Comparison of ENCODE assay signal across 12 cellular contexts in genomic region chr15:48642795-48643194, GRCh38. TPM values are rescaled to one million over a fixed set of nuclear protein-coding genes. Genes with fewer than 3 reads are reported as not detected.
DNase-seq lines count a peak whose midpoint lies in the region; TF ChIP-seq lines count a peak whose summit lies in the region.
"Had no signal": no experiment of that assay in that cellular context is flagged by ENCODE, and none has a peak within 500 bp of the region (broad histone marks: within the 10 kb centered on the region; RNA-seq: fewer than 3 reads in every experiment).

No MANE protein-coding gene starts in this region.

- H3K27me3 ChIP-seq in adrenal gland (no peaks in the 10 kb centered on the region), kidney epithelial cell (ENCODE audit: control insufficient read depth, insufficient read depth, low read length) (no peaks in the 10 kb centered on the region), spleen (replicated peaks in 1 of 7) (peaks cover 0 to 34% (median 25%) of the 10 kb centered on the region in 7 donors)

- no peaks in the 10 kb centered on the region for H3K9me3 ChIP-seq in adrenal gland (replicated peaks in 1 of 3)
- no peaks in the 10 kb centered on the region for H3K9me3 ChIP-seq in spleen

- intact Hi-C loops in adrenal gland (cut with DNase I) = loop anchor here in 1 of 2 donors (10.0 kb wide), 2 partner anchors 138 to 162 kb away; no protein-coding TSS in a partner anchor
- intact Hi-C loops in spleen (cut with DNase I; ENCODE audit: low total_unique reads) = no loop called here

- 25 to 39% (median 30%) methylated on average over 1 of the region's 1 CpG for WGBS in adrenal gland, 4 donors
- 38 to 68% (median 48%) methylated on average over 1 of the region's 1 CpG for WGBS in spleen, 5 donors

- peak overlapping the region in 1 of 4 donors; percentile 74 for H3K4me3 ChIP-seq in adrenal gland
- H3K4me3 ChIP-seq in kidney epithelial cell (ENCODE audit: low read depth, low read length) = peak overlapping the region; percentile 89
- peak overlapping the region in 5 of 8 donors; percentile 62 to 86 (median 76) for H3K4me3 ChIP-seq in spleen

- DNase-seq in ELR (ENCODE audit: low read depth) (peak; percentile 41), adrenal gland (no peak), kidney epithelial cell (ENCODE audit: low read depth) (no peak), spleen (no peak), NCI-H1417 (lab: John Stamatoyannopoulos, UW) (no peak), NCI-H69 (lab: John Stamatoyannopoulos, UW) (no peak), NCI-H1092 (lab: John Stamatoyannopoulos, UW) (no peak), kidney glomerular epithelial cell (lab: John Stamatoyannopoulos, UW) (no peak)
- DNase-seq: activated CD4-positive, CD25-positive, alpha-beta regulatory T cell treated with anti-CD3 and anti-CD28 coated beads, Interleukin-2, amount 50 U/mL, for 72 hours; CD4-positive, CD25-positive, alpha-beta regulatory T cell; NCI-H748 treated with DMSO at 0.1 percent for 48 hours; retina had no signal

- H3K36me3 ChIP-seq in adrenal gland (replicated peaks in 1 of 2) = no peaks in the 10 kb centered on the region
- no peaks in the 10 kb centered on the region for H3K36me3 ChIP-seq in kidney epithelial cell (ENCODE audit: control insufficient read depth, insufficient read depth, low read length)
- no peaks in the 10 kb centered on the region for H3K36me3 ChIP-seq in spleen

- H3K27ac ChIP-seq in adrenal gland = peak overlapping the region in 3 of 5 donors; percentile 20 to 51 (median 34)
- H3K27ac ChIP-seq in spleen = peak overlapping the region in 4 of 8 donors; percentile 82 to 89 (median 85)

- TF ChIP-seq CTCF in adrenal gland (IDR thresholded peaks at IDR 0.05) = no peak
- TF ChIP-seq CTCF in kidney epithelial cell (IDR thresholded peaks at IDR 0.05; ENCODE audit: insufficient read depth, low read length, poor library complexity, severe bottlenecking) = no peak
- no peak for TF ChIP-seq CTCF in spleen (IDR thresholded peaks at IDR 0.05 in 8 of 11, conservative IDR thresholded peaks at IDR 0.05 in 3 of 11)

- TF ChIP-seq POLR2A in adrenal gland (IDR thresholded peaks at IDR 0.05) (no peak), spleen (IDR thresholded peaks at IDR 0.05) (no peak)

- H3K4me1 ChIP-seq in adrenal gland (replicated peaks in 1 of 2) (peaks cover 12 to 29% of the 10 kb centered on the region in 2 donors), spleen (peaks cover 0 to 53% (median 35%) of the 10 kb centered on the region in 6 donors)

RNA-seq across cellular contexts. Expression of gene FBN1, which starts 2.7 kb away (rescaled TPM):
- total RNA-seq in adrenal gland = 10 to 100 TPM; 30.2 to 84.6 (median 58.5) TPM
- polyA plus RNA-seq in adrenal gland = 10 to 100 TPM in 2 of 3 donors, 1 to 10 TPM in 1; 5.6 to 15.3 (median 12.3) TPM
- 35.5 and 35.9 TPM in 2 replicates for total RNA-seq in kidney epithelial cell
- total RNA-seq in spleen = 100 to 1,000 TPM in 2 of 7 donors, 10 to 100 TPM in 5; 27.2 to 139 (median 58.1) TPM
- polyA plus RNA-seq in spleen = 1 to 10 TPM; 3.2 to 6.7 (median 5.0) TPM
- polyA plus RNA-seq: CD4-positive, CD25-positive, alpha-beta regulatory T cell had no signal
